Comparison of ENCODE assay signal across 15 cellular contexts in the genomic region with DNA sequence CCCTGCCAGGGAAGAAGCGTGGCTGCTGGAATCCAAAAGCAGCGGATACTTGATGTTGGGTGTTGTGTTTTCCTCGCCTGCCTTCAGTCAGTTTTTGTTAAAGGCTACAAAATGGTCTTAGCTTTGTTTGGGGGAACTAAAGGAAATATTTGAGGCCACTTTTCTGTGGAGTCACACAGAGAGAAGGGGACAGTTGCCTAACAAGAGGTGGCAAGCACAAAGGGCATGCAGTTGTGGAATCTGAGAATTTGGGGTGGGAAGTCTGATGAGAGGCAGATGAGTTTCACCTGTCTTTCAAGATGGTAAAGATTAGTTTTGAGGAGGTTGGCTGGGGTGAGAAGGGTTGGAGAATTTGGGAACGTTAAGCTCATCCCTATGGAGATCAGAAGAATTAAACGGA. TPM values are rescaled to one million over a fixed set of nuclear protein-coding genes. Genes with fewer than 3 reads are reported as not detected.
DNase-seq lines count a peak whose midpoint lies in the region; ATAC-seq, FAIRE-seq and TF ChIP-seq lines count a peak whose summit lies in the region.
"Had no signal": no experiment of that assay in that cellular context is flagged by ENCODE, and none has a peak within 500 bp of the region (broad histone marks: within the 10 kb centered on the region; RNA-seq: fewer than 3 reads in every experiment).

No MANE protein-coding gene starts in this region.

- no peak overlapping the region for H3K18ac ChIP-seq in mesendoderm (ENCODE audit: low read length)

- H3K27ac ChIP-seq in A549 (peak overlapping the region in 1 of 2 experiments; percentile 52; a peak in 3 of 6 replicates), mesendoderm (ENCODE audit: low read depth, low read length) (no peak overlapping the region)
- H3K27ac ChIP-seq in CD4-positive, alpha-beta T cell (ENCODE audit: low read depth, low read length) = no peak overlapping the region
- H3K27ac ChIP-seq: left ventricle myocardium inferior, neural progenitor cell had no signal

- no peak overlapping the region for H2BK15ac ChIP-seq in mesendoderm (replicated peaks; ENCODE audit: low read depth)

- H3K36me3 ChIP-seq in mesendoderm (ENCODE audit: control insufficient read depth, insufficient read depth, low read length) = no peaks in the 10 kb centered on the region
- H3K36me3 ChIP-seq: HAP-1, left ventricle myocardium inferior, neural progenitor cell had no signal

- H3K36me3 Mint-ChIP-seq in CD4-positive, alpha-beta T cell (ENCODE audit: low read depth) = peaks cover 40% of the 10 kb centered on the region
- peaks cover 16% of the 10 kb centered on the region for H3K36me3 Mint-ChIP-seq in T-cell

- no peak overlapping the region for H3K23ac ChIP-seq in mesendoderm (ENCODE audit: low read length)

- no peak overlapping the region for H4K5ac ChIP-seq in mesendoderm (ENCODE audit: low read length)

- H3K9me3 Mint-ChIP-seq in CD4-positive, alpha-beta T cell = no peaks in the 10 kb centered on the region
- no peaks in the 10 kb centered on the region for H3K9me3 Mint-ChIP-seq in T-cell

- H3K79me2 ChIP-seq in mesendoderm (ENCODE audit: control insufficient read depth, insufficient read depth, low read length) = peaks cover 39% of the 10 kb centered on the region

- no peak for TF ChIP-seq POLR2A in A549 (IDR thresholded peaks at IDR 0.05; ENCODE audit: low read length)

- no peak overlapping the region for H2BK120ac ChIP-seq in mesendoderm (ENCODE audit: low read depth, low read length)

- CTCF ChIA-PET in A549 (lab: Yijun Ruan, JAX) (no interaction called here), T-cell (lab: Charles Lee) (interaction anchor here (0.5 to 0.9 kb wide), 2 partner anchors 14 to 128 kb away, joined by 3 read pairs; no protein-coding TSS in a partner anchor)
- CTCF ChIA-PET in CD4-positive, alpha-beta T cell (lab: Charles Lee) = no interaction called here

- WGBS in A549 (ENCODE audit: missing lambda C conversion rate) = 86% methylated on average over 5 of the region's 5 CpGs
- no CpG with 5 or more reads among the region's 5 CpGs for WGBS in mesendoderm (ENCODE audit: extremely low coverage, insufficient coverage, low lambda C conversion rate)

- H3K4me3 ChIP-seq in A549 (no peak overlapping the region), mesendoderm (ENCODE audit: low read length) (no peak overlapping the region)
- H3K4me3 ChIP-seq: HAP-1, left ventricle myocardium inferior, neural progenitor cell had no signal

- intact Hi-C loops in CD4-positive, alpha-beta T cell (cut with DNase I, micrococcal nuclease) = loop anchor here (5.0 to 10.0 kb wide), 5 partner anchors 33 to 461 kb away; a partner anchor contains a TSS

- DNase-seq in A549 (ENCODE audit: low read depth in 1 of 2, low spot score in 1 of 2) = no peak
- DNase-seq in CD4-positive, alpha-beta T cell = no peak
- DNase-seq in T-cell = no peak
- no peak for DNase-seq in mesendoderm
- DNase-seq in occipital lobe (lab: John Stamatoyannopoulos, UW) = no peak
- DNase-seq in stimulated activated naive CD4-positive, alpha-beta T cell (lab: John Stamatoyannopoulos, UW) = no peak
- DNase-seq in DMS79 treated with DMSO at 0.1 percent for 48 hours (lab: John Stamatoyannopoulos, UW) = no peak
- DNase-seq: left ventricle myocardium inferior; NCI-H1092; NCI-H82; stimulated activated CD4-positive, alpha-beta T cell treated with anti-CD3 and anti-CD28 coated beads, Interleukin-2, amount 100 ng/mL, for 24 hours had no signal

- peak overlapping the region; percentile 22 for H3K56ac ChIP-seq in mesendoderm (ENCODE audit: low read length)

- ATAC-seq in A549 = no peak
- ATAC-seq in CD4-positive, alpha-beta T cell (ENCODE audit: poor library complexity) = no peak
- no peak for ATAC-seq in T-cell (replicated peaks in 1 of 4)
- ATAC-seq: activated CD4-positive, CD25-positive, alpha-beta regulatory T cell treated with anti-CD3 and anti-CD28 coated beads, Interleukin-2, amount 50 U/mL, for 24 hours had no signal

- no peak for TF ChIP-seq CTCF in A549 (IDR thresholded peaks at IDR 0.05)
- TF ChIP-seq CTCF in CD4-positive, alpha-beta T cell (IDR thresholded peaks at IDR 0.05) = no peak

- no peak for TF ChIP-seq EP300 in A549 (IDR thresholded peaks at IDR 0.05)

- peaks cover 85% of the 10 kb centered on the region for H3K4me1 Mint-ChIP-seq in CD4-positive, alpha-beta T cell (ENCODE audit: low read depth)
- peaks cover 74 to 81% (median 80%) of the 10 kb centered on the region in 3 donors for H3K4me1 Mint-ChIP-seq in T-cell

- no peak for TF ChIP-seq RAD21 in A549 (conservative IDR thresholded peaks at IDR 0.05 in 1 of 2, IDR thresholded peaks at IDR 0.05 in 1 of 2)

- no peak overlapping the region for H2AK5ac ChIP-seq in mesendoderm (ENCODE audit: low read length)

- H3K4ac ChIP-seq in mesendoderm (ENCODE audit: low read depth, low read length) = no peak overlapping the region

- POLR2A ChIA-PET in A549 (lab: Yijun Ruan, JAX) = no interaction called here
- POLR2A ChIA-PET in CD4-positive, alpha-beta T cell (lab: Charles Lee) = interaction anchor here (0.6 to 7.9 kb wide), 5 partner anchors 9 to 41 kb away, joined by 3 to 270 read pairs (median 8); no protein-coding TSS in a partner anchor
- POLR2A ChIA-PET in T-cell (lab: Charles Lee) = interaction anchor here (0.7 to 2.1 kb wide), 2 partner anchors 9 to 13 kb away, joined by 3 to 6 read pairs; no protein-coding TSS in a partner anchor

- H2BK5ac ChIP-seq in mesendoderm (ENCODE audit: low read length) = no peak overlapping the region

- peak overlapping the region; percentile 99 for H3K4me3 Mint-ChIP-seq in CD4-positive, alpha-beta T cell
- peak overlapping the region; percentile 66 to 93 (median 75) for H3K4me3 Mint-ChIP-seq in T-cell

- no peaks in the 10 kb centered on the region for H3K27me3 ChIP-seq in CD4-positive, alpha-beta T cell (ENCODE audit: control insufficient read depth, insufficient read depth, low read length)
- H3K27me3 ChIP-seq in mesendoderm (ENCODE audit: insufficient read depth, low read length, poor library complexity) = no peaks in the 10 kb centered on the region

- H3K79me1 ChIP-seq in mesendoderm (ENCODE audit: low read length) = peaks cover 17% of the 10 kb centered on the region

- H3K4me2 ChIP-seq in A549 (peak overlapping the region; percentile 86), mesendoderm (ENCODE audit: low read length) (no peak overlapping the region)
- H3K4me2 ChIP-seq: neural progenitor cell had no signal

- H3K9ac ChIP-seq in mesendoderm (ENCODE audit: low read length) = no peak overlapping the region
- H3K9ac ChIP-seq: neural progenitor cell had no signal

- H4K8ac ChIP-seq in mesendoderm (ENCODE audit: low read depth, low read length) = no peak overlapping the region

- FAIRE-seq in A549 (lab: Jason Lieb, UNC) = no peak
- FAIRE-seq: GM12891 had no signal

- no peaks in the 10 kb centered on the region for H3K9me3 ChIP-seq in A549
- H3K9me3 ChIP-seq in CD4-positive, alpha-beta T cell (ENCODE audit: control insufficient read depth, low read length) = no peaks in the 10 kb centered on the region
- H3K9me3 ChIP-seq: HAP-1, left ventricle myocardium inferior had no signal

- H3K27me3 Mint-ChIP-seq in CD4-positive, alpha-beta T cell = no peaks in the 10 kb centered on the region
- no peaks in the 10 kb centered on the region for H3K27me3 Mint-ChIP-seq in T-cell

- H3K27ac Mint-ChIP-seq in CD4-positive, alpha-beta T cell = peak overlapping the region; percentile 69
- peak overlapping the region; percentile 35 to 76 for H3K27ac Mint-ChIP-seq in T-cell
- H3K27ac Mint-ChIP-seq: neural progenitor cell had no signal

- H3K4me1 ChIP-seq in A549 = peaks cover 51% of the 10 kb centered on the region
- H3K4me1 ChIP-seq in mesendoderm (ENCODE audit: control insufficient read depth, low read depth, low read length) = peaks cover 8% of the 10 kb centered on the region

RNA-seq across cellular contexts. Expression of a gene that starts 2.9 kb away (rescaled TPM):
- polyA plus RNA-seq in A549 (2011; rRNA removed) (30.0 and 30.7 TPM in 2 replicates), A549 (2017; fragmentation: RNase III; extraction: RNeasy Plus Mini Kit Qiagen cat#74134 plus additional on column Dnase treatment) (28.0 to 34.0 TPM (median 33.3 TPM) in 3 replicates)
- 5.9 and 6.5 TPM in 2 replicates for polyA plus RNA-seq in A549 (2012; cell fraction: cytosol; rRNA removed)
- polyA plus RNA-seq in A549 (2012; cell fraction: nucleus; rRNA removed) = 3.8 and 5.5 TPM in 2 replicates
- polyA minus RNA-seq in A549 (2011; rRNA and poly(A)+ RNA removed) = 17.7 and 20.4 TPM in 2 replicates
- total RNA-seq in CD4-positive, alpha-beta T cell = 10 to 100 TPM; 82.3 to 84.5 TPM
- total RNA-seq in T-cell (10 to 100 TPM; 54.5 to 83.2 (median 69.5) TPM), occipital lobe (25.4 TPM)
- 17.6 TPM for polyA plus RNA-seq in mesendoderm (2013, experiment 1 of 2)
- polyA plus RNA-seq in mesendoderm (2013, experiment 2 of 2) = 17.7 TPM

RNA-seq across cellular contexts. Expression of a gene that starts 45.3 kb away (rescaled TPM):
- polyA plus RNA-seq in A549 (2011; rRNA removed) (19.2 and 22.0 TPM in 2 replicates), A549 (2017; fragmentation: RNase III; extraction: RNeasy Plus Mini Kit Qiagen cat#74134 plus additional on column Dnase treatment) (39.0 to 43.8 TPM (median 41.2 TPM) in 3 replicates)
- 3.9 and 4.3 TPM in 2 replicates for polyA plus RNA-seq in A549 (2012; cell fraction: cytosol; rRNA removed)
- polyA plus RNA-seq in A549 (2012; cell fraction: nucleus; rRNA removed) = 9.3 and 15.0 TPM in 2 replicates
- polyA minus RNA-seq in A549 (2011; rRNA and poly(A)+ RNA removed) = 25.5 and 25.8 TPM in 2 replicates
- under 1 TPM; 0.25 TPM for total RNA-seq in CD4-positive, alpha-beta T cell
- total RNA-seq in T-cell (1 to 10 TPM in 3 of 5 donors, under 1 TPM in 2; 0.25 to 3.1 (median 1.1) TPM), occipital lobe (0.47 TPM)
- 3.0 TPM for polyA plus RNA-seq in mesendoderm (2013, experiment 1 of 2)
- 3.0 TPM for polyA plus RNA-seq in mesendoderm (2013, experiment 2 of 2)

Comparison
In these comparisons a context has a peak if more than half of its experiments do, and no peak if none do; other contexts are left out.
1. CTCF ChIA-PET loops: an anchor here in T-cell (0.5 to 0.9 kb wide); none called in A549 and CD4-positive, alpha-beta T cell.